22 cellular contexts compared by ENCODE assay signal in the genomic region with DNA sequence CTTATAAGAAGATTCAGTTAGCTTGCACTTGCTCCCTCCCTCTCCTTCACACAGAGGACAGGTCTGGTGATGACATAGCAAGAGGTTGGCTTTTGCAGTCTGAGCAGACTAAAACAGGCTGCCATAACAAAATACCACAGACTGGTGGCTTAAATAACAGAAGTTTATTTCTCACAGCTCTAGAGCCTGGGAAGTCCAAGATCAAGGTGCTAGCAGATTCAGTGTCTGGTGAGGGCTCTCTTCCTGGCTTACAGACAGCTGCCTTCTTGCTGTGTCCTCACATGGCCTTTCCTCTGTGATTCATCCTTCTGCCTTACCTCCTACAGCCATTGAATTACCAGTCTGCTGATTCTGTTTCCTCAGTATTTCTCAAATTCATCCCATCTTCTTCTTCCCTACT. TPM values are rescaled to one million over a fixed set of nuclear protein-coding genes. Genes with fewer than 3 reads are reported as not detected.
A peak's percentile ranks its signal among the peaks of the same experiment; 100 is the strongest.
DNase-seq lines count a peak whose midpoint lies in the region; ATAC-seq, FAIRE-seq and TF ChIP-seq lines count a peak whose summit lies in the region.
"Had no signal": no experiment of that assay in that cellular context is flagged by ENCODE, and none has a peak within 500 bp of the region (broad histone marks: within the 10 kb centered on the region; RNA-seq: fewer than 3 reads in every experiment).

No MANE protein-coding gene starts in this region.

- no peak overlapping the region for H3K4me3 Mint-ChIP-seq in natural killer cell
- H3K4me3 Mint-ChIP-seq in natural killer cell treated with Interleukin-12 subunit alpha and Interleukin-12 subunit beta and Interleukin-15 and Interleukin-18, amount 100 ng/mL, for 72 hours = no peak overlapping the region
- H3K4me3 Mint-ChIP-seq: CD4-positive, CD25-positive, alpha-beta regulatory T cell had no signal

- H3K4me2 ChIP-seq in endothelial cell of umbilical vein (ENCODE audit: insufficient read depth, low read length) = no peak overlapping the region

- no TSS peak for BruUV-seq in endothelial cell of umbilical vein (replicated peaks; lab: Mats Ljungman, UMichigan)

- H3K4me1 Mint-ChIP-seq in natural killer cell = peaks cover 12 to 18% of the 10 kb centered on the region in 2 donors
- peaks cover 8% of the 10 kb centered on the region in 2 donors for H3K4me1 Mint-ChIP-seq in natural killer cell treated with Interleukin-12 subunit alpha and Interleukin-12 subunit beta and Interleukin-15 and Interleukin-18, amount 100 ng/mL, for 72 hours (ENCODE audit: low read depth in 2 of 2)

- H3K27me3 ChIP-seq in endothelial cell of umbilical vein (ENCODE audit: control insufficient read depth in 2 of 2, insufficient read depth in 2 of 2, low read length in 2 of 2) = no peaks in the 10 kb centered on the region
- H3K27me3 ChIP-seq: colonic mucosa, pancreas had no signal

- H3K36me3 Mint-ChIP-seq in natural killer cell = no peaks in the 10 kb centered on the region
- peaks cover 5% of the 10 kb centered on the region for H3K36me3 Mint-ChIP-seq in natural killer cell treated with Interleukin-12 subunit alpha and Interleukin-12 subunit beta and Interleukin-15 and Interleukin-18, amount 100 ng/mL, for 72 hours

- POLR2A ChIA-PET in endothelial cell of umbilical vein (lab: Charles Lee) = no interaction called here

- no peak overlapping the region for H2AFZ ChIP-seq in endothelial cell of umbilical vein (ENCODE audit: low read depth, low read length)

- TF ChIP-seq POLR2A in NB4 (IDR thresholded peaks at IDR 0.05; ENCODE audit: extremely low read depth, insufficient read length) = no peak
- TF ChIP-seq POLR2A in endothelial cell of umbilical vein (IDR thresholded peaks at IDR 0.05; ENCODE audit: low read depth, low read length) = no peak

- no peaks in the 10 kb centered on the region for H3K27me3 Mint-ChIP-seq in natural killer cell (ENCODE audit: low read depth in 2 of 2)
- no peaks in the 10 kb centered on the region for H3K27me3 Mint-ChIP-seq in natural killer cell treated with Interleukin-12 subunit alpha and Interleukin-12 subunit beta and Interleukin-15 and Interleukin-18, amount 100 ng/mL, for 72 hours
- H3K27me3 Mint-ChIP-seq: CD4-positive, CD25-positive, alpha-beta regulatory T cell had no signal

- H3K4me1 ChIP-seq in endothelial cell of umbilical vein (ENCODE audit: control insufficient read depth, extremely low read depth, insufficient read depth, low read length) = no peaks in the 10 kb centered on the region
- H3K4me1 ChIP-seq: colonic mucosa, lower lobe of right lung, pancreas had no signal

- H3K36me3 ChIP-seq in endothelial cell of umbilical vein (ENCODE audit: control insufficient read depth in 2 of 2, extremely low read depth in 1 of 2, insufficient read depth in 2 of 2, low read length in 2 of 2) = peaks cover 0 to 6% of the 10 kb centered on the region in 2 experiments
- H3K36me3 ChIP-seq: colonic mucosa, pancreas had no signal

- no peak overlapping the region for H3K27ac ChIP-seq in endothelial cell of umbilical vein (ENCODE audit: insufficient read depth, low read depth, low read length)
- H3K27ac ChIP-seq: colonic mucosa, lower lobe of right lung, pancreas had no signal

- H3K9me3 ChIP-seq in endothelial cell of umbilical vein (replicated peaks; ENCODE audit: control insufficient read depth, insufficient read depth, low read length) = no peaks in the 10 kb centered on the region
- H3K9me3 ChIP-seq: colonic mucosa, lower lobe of right lung, pancreas had no signal

- H3K4me3 ChIP-seq in NB4 (ENCODE audit: low read depth, low read length) = no peak overlapping the region
- H3K4me3 ChIP-seq in endothelial cell of umbilical vein (replicated peaks in 1 of 3; ENCODE audit: insufficient read depth in 1 of 3, low read depth in 1 of 3, low read length in 3 of 3) = no peak overlapping the region
- H3K4me3 ChIP-seq: colonic mucosa, lower lobe of right lung, pancreas had no signal

- peak in 2 of 3 donors; percentile 58 to 72 for ATAC-seq in natural killer cell
- no peak for ATAC-seq in natural killer cell treated with Interleukin-12 subunit alpha and Interleukin-12 subunit beta and Interleukin-15 and Interleukin-18, amount 100 ng/mL, for 72 hours
- no peak for ATAC-seq in GM19023 (IDR thresholded peaks at IDR 0.05; ENCODE audit: unreplicated experiment)
- ATAC-seq: lower lobe of right lung, pancreas, Right ventricle myocardium inferior, sciatic nerve had no signal

- peak; percentile 83 for FAIRE-seq in endothelial cell of umbilical vein (lab: Jason Lieb, UNC)
- FAIRE-seq: pancreas had no signal

- H3K9ac ChIP-seq in endothelial cell of umbilical vein (replicated peaks; ENCODE audit: extremely low read depth, insufficient read depth, low read length) = no peak overlapping the region

- no peak for DNase-seq in natural killer cell
- no peak for DNase-seq in natural killer cell treated with Interleukin-12 subunit alpha and Interleukin-12 subunit beta and Interleukin-15 and Interleukin-18, amount 100 ng/mL, for 72 hours (ENCODE audit: low spot score)
- peak; percentile 30 for DNase-seq in NB4 (ENCODE audit: low read depth)
- no peak for DNase-seq in endothelial cell of umbilical vein (ENCODE audit: low read depth, low spot score)
- no peak for DNase-seq in NCI-H187 (lab: John Stamatoyannopoulos, UW)
- DNase-seq in NCI-H1105 (lab: John Stamatoyannopoulos, UW) = no peak
- DNase-seq in T-helper 2 cell = no peak
- DNase-seq: activated CD4-positive, alpha-beta T cell treated with anti-CD3 and anti-CD28 coated beads, Interleukin-2, amount 50 U/mL, for 1 hour; activated naive CD4-positive, alpha-beta T cell treated with Interleukin-2 at 50 U/mL for 16 hours; activated T-cell treated with anti-CD3 and anti-CD28 coated beads for 4 hours; CD4-positive, CD25-positive, alpha-beta regulatory T cell; colonic mucosa; DMS79 treated with DMSO at 0.1 percent for 48 hours; islet precursor cell; KG1; lower lobe of right lung; NCI-H1417; pancreas; stimulated activated naive CD4-positive, alpha-beta T cell had no signal

- CTCF ChIA-PET in endothelial cell of umbilical vein (lab: Charles Lee) = interaction anchor here (1.3 to 1.5 kb wide), 2 partner anchors 9 to 10 kb away, joined by 3 read pairs; no protein-coding TSS in a partner anchor

- H3K9me1 ChIP-seq in endothelial cell of umbilical vein (replicated peaks; ENCODE audit: control insufficient read depth, extremely low read depth, insufficient read depth, low read length) = no peaks in the 10 kb centered on the region

- TF ChIP-seq CTCF in natural killer cell (IDR thresholded peaks at IDR 0.05) (no peak), NB4 (IDR thresholded peaks at IDR 0.05; ENCODE audit: low read depth, low read length) (no peak), endothelial cell of umbilical vein (IDR thresholded peaks at IDR 0.05; ENCODE audit: extremely low read depth in 1 of 2, insufficient read depth in 1 of 2, low read depth in 1 of 2, low read length in 2 of 2) (no peak)

- H4K20me1 ChIP-seq in endothelial cell of umbilical vein (replicated peaks; ENCODE audit: control insufficient read depth, extremely low read depth, insufficient read depth, low read length) = no peaks in the 10 kb centered on the region

- no peak overlapping the region for H3K27ac Mint-ChIP-seq in natural killer cell
- no peak overlapping the region for H3K27ac Mint-ChIP-seq in natural killer cell treated with Interleukin-12 subunit alpha and Interleukin-12 subunit beta and Interleukin-15 and Interleukin-18, amount 100 ng/mL, for 72 hours
- H3K27ac Mint-ChIP-seq: CD4-positive, CD25-positive, alpha-beta regulatory T cell had no signal

- dilution Hi-C loops in endothelial cell of umbilical vein (cut with MboI; ENCODE audit: extremely low pct_ligation_motif_present, low sequenced_read_pairs) = no loop called here

- H3K9me3 Mint-ChIP-seq in natural killer cell = no peaks in the 10 kb centered on the region
- no peaks in the 10 kb centered on the region for H3K9me3 Mint-ChIP-seq in natural killer cell treated with Interleukin-12 subunit alpha and Interleukin-12 subunit beta and Interleukin-15 and Interleukin-18, amount 100 ng/mL, for 72 hours
- H3K9me3 Mint-ChIP-seq: CD4-positive, CD25-positive, alpha-beta regulatory T cell had no signal

- peaks cover 64% of the 10 kb centered on the region for H3K79me2 ChIP-seq in endothelial cell of umbilical vein (ENCODE audit: control insufficient read depth, insufficient read depth, low read length)

- intact Hi-C loops in natural killer cell (cut with micrococcal nuclease) = no loop called here
- intact Hi-C loops in endothelial cell of umbilical vein (cut with micrococcal nuclease) = no loop called here

TF ChIP-seq in endothelial cell of umbilical vein, 7 proteins besides CTCF, POLR2A, EP300 and RAD21:
- TF ChIP-seq GATA2 (IDR thresholded peaks at IDR 0.05; ENCODE audit: insufficient read depth, insufficient read length, low read depth, low read length) = no peak
- TF ChIP-seq MYC (IDR thresholded peaks at IDR 0.05; ENCODE audit: low read depth, low read length) = no peak
- no peak for TF ChIP-seq EZH2 (IDR thresholded peaks at IDR 0.05; ENCODE audit: borderline replicate concordance, low read depth, low read length, severe bottlenecking)
- no peak for TF ChIP-seq FOS (IDR thresholded peaks at IDR 0.05; ENCODE audit: borderline replicate concordance, insufficient read depth, low read length)
- TF ChIP-seq, protein P1, sequence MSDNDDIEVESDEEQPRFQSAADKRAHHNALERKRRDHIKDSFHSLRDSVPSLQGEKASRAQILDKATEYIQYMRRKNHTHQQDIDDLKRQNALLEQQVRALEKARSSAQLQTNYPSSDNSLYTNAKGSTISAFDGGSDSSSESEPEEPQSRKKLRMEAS (IDR thresholded peaks at IDR 0.05; ENCODE audit: insufficient read depth, insufficient read length) = no peak
- no peak for TF ChIP-seq JUN (IDR thresholded peaks at IDR 0.05; ENCODE audit: borderline replicate concordance, insufficient read depth, insufficient read length, low read depth)
- no peak for TF ChIP-seq POLR2AphosphoS5 (IDR thresholded peaks at IDR 0.05; ENCODE audit: insufficient read depth, low read depth, low read length)

RNA-seq across cellular contexts. Expression of a gene that starts 13.1 kb away (rescaled TPM):
- 10 to 100 TPM; 10.2 to 13.9 (median 10.8) TPM for total RNA-seq in natural killer cell
- 10 to 100 TPM in 1 of 2 donors, 1 to 10 TPM in 1; 5.0 to 10.7 TPM for total RNA-seq in natural killer cell treated with Interleukin-12 subunit alpha and Interleukin-12 subunit beta and Interleukin-15 and Interleukin-18, amount 100 ng/mL, for 72 hours
- 18.7 and 20.5 TPM in 2 replicates for total RNA-seq in endothelial cell of umbilical vein
- polyA plus RNA-seq in endothelial cell of umbilical vein = 5.9 and 7.4 TPM in 2 replicates
- 9.1 and 9.3 TPM in 2 replicates for polyA plus RNA-seq in endothelial cell of umbilical vein (2011; cell fraction: cytosol; rRNA removed)
- polyA plus RNA-seq in endothelial cell of umbilical vein (2011; cell fraction: nucleus; rRNA removed) = 4.9 and 6.4 TPM in 2 replicates
- polyA plus RNA-seq in endothelial cell of umbilical vein (2012) = 15.5 and 21.4 TPM in 2 replicates
- polyA minus RNA-seq in endothelial cell of umbilical vein = 15.1 and 15.4 TPM in 2 replicates
- polyA minus RNA-seq in endothelial cell of umbilical vein (2011; cell fraction: cytosol; rRNA and poly(A)+ RNA removed) = 7.9 TPM
- 6.9 and 12.4 TPM in 2 replicates for polyA minus RNA-seq in endothelial cell of umbilical vein (2011; cell fraction: nucleus; rRNA and poly(A)+ RNA removed)

Comparison
In these comparisons a context has a peak if more than half of its experiments do, and no peak if none do; other contexts are left out.
1. ATAC-seq: peak in natural killer cell (2 of 3); none in natural killer cell treated with Interleukin-12 subunit alpha and Interleukin-12 subunit beta and Interleukin-15 and Interleukin-18, amount 100 ng/mL, for 72 hours (0 of 2) and GM19023 (single experiment).